ENCODE assay signal across 7 cellular contexts in genomic region chr13:51341804-51342203, GRCh38. TPM values are rescaled to one million over a fixed set of nuclear protein-coding genes. Genes with fewer than 3 reads are reported as not detected.
"Had no signal": no experiment of that assay in that cellular context is flagged by ENCODE, and none has a peak within 500 bp of the region (broad histone marks: within the 10 kb centered on the region; RNA-seq: fewer than 3 reads in every experiment).

No MANE protein-coding gene starts in this region.

- H3K4me3 Mint-ChIP-seq: GM23338, H9 had no signal

- DNase-seq: H9, HCEC 1CT, IMR-90, KG1 had no signal

- H2AFZ ChIP-seq: GM23338 had no signal

- H3K9me3 Mint-ChIP-seq: GM23338, H9 had no signal

- H3K27ac Mint-ChIP-seq: GM23338 had no signal

- ATAC-seq: GM23338, K562 had no signal

- H3K4me2 ChIP-seq: GM23338 had no signal

- H3K4me3 ChIP-seq: GM23338, K562 had no signal

RNA-seq across cellular contexts. Expression of gene SERPINE3, which starts 2.3 kb away (rescaled TPM):
- total RNA-seq: H9, HT-29, IMR-90, K562 had no signal
